Comparison of ENCODE assay signal across 1 cellular context in the genomic region with DNA sequence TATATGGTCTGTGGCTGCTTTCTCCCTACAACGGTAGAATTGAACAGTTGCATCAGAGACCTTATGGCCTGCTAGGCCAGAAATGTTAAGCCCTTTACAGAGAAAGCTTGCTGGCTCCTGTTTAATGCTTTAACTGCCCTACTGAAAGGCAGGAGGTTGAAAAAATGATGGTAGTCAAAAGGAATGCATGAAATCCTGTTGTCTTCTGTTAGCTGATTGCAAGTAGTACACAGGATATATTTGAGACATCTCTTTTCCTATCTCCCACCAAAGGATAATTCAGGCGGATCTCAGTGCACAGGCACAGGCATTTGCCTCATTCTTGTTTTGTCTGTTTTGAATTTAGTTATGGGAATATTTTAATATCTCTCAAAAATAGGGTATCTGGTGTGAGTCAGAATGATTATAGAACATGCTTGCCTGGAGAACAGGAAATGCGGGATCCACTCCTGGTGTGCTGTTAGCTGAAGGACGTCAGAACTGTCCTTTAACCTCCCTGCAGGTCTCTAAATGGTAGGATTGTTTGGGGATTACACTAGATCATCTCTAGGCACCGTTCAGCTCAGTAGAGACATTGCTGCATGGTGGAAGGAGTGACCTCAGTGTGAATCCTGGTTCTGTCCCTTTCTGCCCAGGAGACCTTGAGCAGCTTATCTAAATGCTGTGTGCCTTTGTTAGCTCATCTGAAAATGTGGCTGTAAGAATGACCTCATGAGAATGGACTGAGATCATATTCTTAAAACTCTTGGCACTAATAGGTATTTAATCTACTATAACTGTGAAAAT.
TF ChIP-seq lines count a peak whose summit lies in the region.

No MANE protein-coding gene starts in this region.

TF ChIP-seq in HepG2, 621 proteins besides CTCF, POLR2A, EP300 and RAD21 (continued from another document and continues in another):
- TF ChIP-seq AGO2 (optimal IDR thresholded peaks at IDR 0.05; ENCODE audit: low read depth, low read length) (no peak), ZSCAN9 (CRISPR knock-in tag; IDR thresholded peaks at IDR 0.05; ENCODE audit: borderline replicate concordance) (peak; percentile 14; the same call in 1 of the 2 replicates), DR1 (CRISPR knock-in tag; IDR thresholded peaks at IDR 0.05) (no peak), ZNF567 (CRISPR knock-in tag; IDR thresholded peaks at IDR 0.05; ENCODE audit: borderline replicate concordance) (no peak), ZNF3 (CRISPR knock-in tag; IDR thresholded peaks at IDR 0.05) (0 out of 2 replicates have a peak, but pooled peaks have one; percentile 40), ZUFSP (CRISPR knock-in tag; IDR thresholded peaks at IDR 0.05; ENCODE audit: borderline replicate concordance) (no peak), GATAD2A (CRISPR knock-in tag; IDR thresholded peaks at IDR 0.05) (peak; percentile 57; the same call in 1 of the 2 replicates), GTF3A (CRISPR knock-in tag; conservative IDR thresholded peaks at IDR 0.05) (no peak), HDAC1 (CRISPR knock-in tag; IDR thresholded peaks at IDR 0.05) (peak; percentile 28; the same call in 1 of the 2 replicates), ZBTB25 (CRISPR knock-in tag; IDR thresholded peaks at IDR 0.05) (no peak), ZBTB10 (CRISPR knock-in tag; IDR thresholded peaks at IDR 0.05; ENCODE audit: borderline replicate concordance) (no peak), ZFY (CRISPR knock-in tag; IDR thresholded peaks at IDR 0.05) (peak; percentile 64), NRL (CRISPR knock-in tag; IDR thresholded peaks at IDR 0.05; ENCODE audit: borderline replicate concordance) (no peak), FOXM1 (CRISPR knock-in tag; IDR thresholded peaks at IDR 0.05) (no peak), ZNF441 (CRISPR knock-in tag; IDR thresholded peaks at IDR 0.05; ENCODE audit: borderline replicate concordance) (no peak), PRDM15 (CRISPR knock-in tag; IDR thresholded peaks at IDR 0.05) (no peak), IKZF1 (IDR thresholded peaks at IDR 0.05) (no peak), ARID3A (IDR thresholded peaks at IDR 0.05; ENCODE audit: low read depth, low read length) (0 out of 2 replicates have a peak, but pooled peaks have one; percentile 29), ZFP36L2 (CRISPR knock-in tag; IDR thresholded peaks at IDR 0.05) (no peak), SP140L (CRISPR knock-in tag; IDR thresholded peaks at IDR 0.05; ENCODE audit: borderline replicate concordance) (no peak), FOXP4 (CRISPR knock-in tag; IDR thresholded peaks at IDR 0.05) (no peak), ZNF788 (CRISPR knock-in tag; IDR thresholded peaks at IDR 0.05; ENCODE audit: borderline replicate concordance) (0 out of 2 replicates have a peak, but pooled peaks have one; percentile 35), GPN1 (CRISPR knock-in tag; IDR thresholded peaks at IDR 0.05; ENCODE audit: borderline replicate concordance) (no peak), ATF7-NPFF (CRISPR knock-in tag; IDR thresholded peaks at IDR 0.05; ENCODE audit: low read depth) (no peak), SMARCC2 (IDR thresholded peaks at IDR 0.05) (no peak)
- TF ChIP-seq, protein P1, sequence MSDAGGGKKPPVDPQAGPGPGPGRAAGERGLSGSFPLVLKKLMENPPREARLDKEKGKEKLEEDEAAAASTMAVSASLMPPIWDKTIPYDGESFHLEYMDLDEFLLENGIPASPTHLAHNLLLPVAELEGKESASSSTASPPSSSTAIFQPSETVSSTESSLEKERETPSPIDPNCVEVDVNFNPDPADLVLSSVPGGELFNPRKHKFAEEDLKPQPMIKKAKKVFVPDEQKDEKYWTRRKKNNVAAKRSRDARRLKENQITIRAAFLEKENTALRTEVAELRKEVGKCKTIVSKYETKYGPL (CRISPR knock-in tag; IDR thresholded peaks at IDR 0.05) = no peak
- TF ChIP-seq, protein P2, sequence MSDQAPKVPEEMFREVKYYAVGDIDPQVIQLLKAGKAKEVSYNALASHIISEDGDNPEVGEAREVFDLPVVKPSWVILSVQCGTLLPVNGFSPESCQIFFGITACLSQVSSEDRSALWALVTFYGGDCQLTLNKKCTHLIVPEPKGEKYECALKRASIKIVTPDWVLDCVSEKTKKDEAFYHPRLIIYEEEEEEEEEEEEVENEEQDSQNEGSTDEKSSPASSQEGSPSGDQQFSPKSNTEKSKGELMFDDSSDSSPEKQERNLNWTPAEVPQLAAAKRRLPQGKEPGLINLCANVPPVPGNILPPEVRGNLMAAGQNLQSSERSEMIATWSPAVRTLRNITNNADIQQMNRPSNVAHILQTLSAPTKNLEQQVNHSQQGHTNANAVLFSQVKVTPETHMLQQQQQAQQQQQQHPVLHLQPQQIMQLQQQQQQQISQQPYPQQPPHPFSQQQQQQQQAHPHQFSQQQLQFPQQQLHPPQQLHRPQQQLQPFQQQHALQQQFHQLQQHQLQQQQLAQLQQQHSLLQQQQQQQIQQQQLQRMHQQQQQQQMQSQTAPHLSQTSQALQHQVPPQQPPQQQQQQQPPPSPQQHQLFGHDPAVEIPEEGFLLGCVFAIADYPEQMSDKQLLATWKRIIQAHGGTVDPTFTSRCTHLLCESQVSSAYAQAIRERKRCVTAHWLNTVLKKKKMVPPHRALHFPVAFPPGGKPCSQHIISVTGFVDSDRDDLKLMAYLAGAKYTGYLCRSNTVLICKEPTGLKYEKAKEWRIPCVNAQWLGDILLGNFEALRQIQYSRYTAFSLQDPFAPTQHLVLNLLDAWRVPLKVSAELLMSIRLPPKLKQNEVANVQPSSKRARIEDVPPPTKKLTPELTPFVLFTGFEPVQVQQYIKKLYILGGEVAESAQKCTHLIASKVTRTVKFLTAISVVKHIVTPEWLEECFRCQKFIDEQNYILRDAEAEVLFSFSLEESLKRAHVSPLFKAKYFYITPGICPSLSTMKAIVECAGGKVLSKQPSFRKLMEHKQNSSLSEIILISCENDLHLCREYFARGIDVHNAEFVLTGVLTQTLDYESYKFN (CRISPR knock-in tag; conservative IDR thresholded peaks at IDR 0.05) = peak; percentile 60
- TF ChIP-seq, protein P3, sequence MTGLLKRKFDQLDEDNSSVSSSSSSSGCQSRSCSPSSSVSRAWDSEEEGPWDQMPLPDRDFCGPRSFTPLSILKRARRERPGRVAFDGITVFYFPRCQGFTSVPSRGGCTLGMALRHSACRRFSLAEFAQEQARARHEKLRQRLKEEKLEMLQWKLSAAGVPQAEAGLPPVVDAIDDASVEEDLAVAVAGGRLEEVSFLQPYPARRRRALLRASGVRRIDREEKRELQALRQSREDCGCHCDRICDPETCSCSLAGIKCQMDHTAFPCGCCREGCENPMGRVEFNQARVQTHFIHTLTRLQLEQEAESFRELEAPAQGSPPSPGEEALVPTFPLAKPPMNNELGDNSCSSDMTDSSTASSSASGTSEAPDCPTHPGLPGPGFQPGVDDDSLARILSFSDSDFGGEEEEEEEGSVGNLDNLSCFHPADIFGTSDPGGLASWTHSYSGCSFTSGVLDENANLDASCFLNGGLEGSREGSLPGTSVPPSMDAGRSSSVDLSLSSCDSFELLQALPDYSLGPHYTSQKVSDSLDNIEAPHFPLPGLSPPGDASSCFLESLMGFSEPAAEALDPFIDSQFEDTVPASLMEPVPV (CRISPR knock-in tag; IDR thresholded peaks at IDR 0.05) = no peak
- TF ChIP-seq, protein P4, sequence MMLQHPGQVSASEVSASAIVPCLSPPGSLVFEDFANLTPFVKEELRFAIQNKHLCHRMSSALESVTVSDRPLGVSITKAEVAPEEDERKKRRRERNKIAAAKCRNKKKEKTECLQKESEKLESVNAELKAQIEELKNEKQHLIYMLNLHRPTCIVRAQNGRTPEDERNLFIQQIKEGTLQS (CRISPR knock-in tag; IDR thresholded peaks at IDR 0.05) = peak; percentile 67; the same call in 1 of the 2 replicates
- TF ChIP-seq, protein P5, sequence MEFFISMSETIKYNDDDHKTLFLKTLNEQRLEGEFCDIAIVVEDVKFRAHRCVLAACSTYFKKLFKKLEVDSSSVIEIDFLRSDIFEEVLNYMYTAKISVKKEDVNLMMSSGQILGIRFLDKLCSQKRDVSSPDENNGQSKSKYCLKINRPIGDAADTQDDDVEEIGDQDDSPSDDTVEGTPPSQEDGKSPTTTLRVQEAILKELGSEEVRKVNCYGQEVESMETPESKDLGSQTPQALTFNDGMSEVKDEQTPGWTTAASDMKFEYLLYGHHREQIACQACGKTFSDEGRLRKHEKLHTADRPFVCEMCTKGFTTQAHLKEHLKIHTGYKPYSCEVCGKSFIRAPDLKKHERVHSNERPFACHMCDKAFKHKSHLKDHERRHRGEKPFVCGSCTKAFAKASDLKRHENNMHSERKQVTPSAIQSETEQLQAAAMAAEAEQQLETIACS (CRISPR knock-in tag; IDR thresholded peaks at IDR 0.05) = no peak
